8 cellular contexts compared by ENCODE assay signal in the genomic region with DNA sequence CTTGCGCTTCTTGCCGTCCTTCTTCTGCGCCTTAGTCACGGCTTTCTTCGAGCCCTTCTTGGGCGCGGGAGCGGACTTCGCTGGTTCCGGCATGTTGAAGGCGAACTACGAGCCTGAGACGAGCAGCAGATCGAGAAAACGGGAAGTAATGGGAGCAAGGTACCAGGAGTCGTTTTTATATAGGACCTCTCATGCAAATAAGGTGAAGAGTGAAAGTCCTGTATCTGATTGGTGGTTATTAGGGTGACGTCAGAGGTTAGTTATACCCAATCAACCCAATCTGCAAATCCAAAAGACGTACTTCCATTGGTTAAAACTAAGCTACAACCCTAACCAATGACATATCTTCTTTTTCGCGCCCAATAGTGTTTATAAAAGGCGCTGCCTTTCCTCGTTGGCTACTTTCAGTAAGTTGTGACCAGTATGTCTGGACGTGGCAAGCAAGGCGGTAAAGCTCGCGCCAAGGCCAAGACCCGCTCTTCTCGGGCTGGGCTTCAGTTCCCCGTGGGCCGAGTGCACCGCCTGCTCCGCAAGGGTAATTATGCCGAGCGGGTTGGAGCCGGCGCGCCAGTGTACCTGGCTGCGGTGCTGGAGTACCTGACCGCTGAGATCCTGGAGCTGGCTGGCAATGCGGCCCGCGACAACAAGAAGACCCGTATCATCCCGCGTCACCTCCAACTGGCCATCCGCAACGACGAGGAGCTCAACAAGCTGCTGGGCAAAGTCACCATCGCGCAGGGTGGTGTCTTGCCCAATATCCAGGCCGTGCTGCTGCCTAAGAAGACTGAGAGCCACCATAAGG.
DNase-seq lines count a peak whose midpoint lies in the region; ATAC-seq and TF ChIP-seq lines count a peak whose summit lies in the region.

No MANE protein-coding gene starts in this region.

- peak overlapping the region; percentile 86 for H3K9ac ChIP-seq in SK-N-SH

- peaks cover 39% of the 10 kb centered on the region for H3K79me2 ChIP-seq in SK-N-SH (ENCODE audit: insufficient read depth)

- peak overlapping the region; percentile 91 for H3K4me2 ChIP-seq in SK-N-SH

- peaks cover 34% of the 10 kb centered on the region for H3F3A ChIP-seq in SK-N-SH (replicated peaks; ENCODE audit: insufficient read depth)

- H3K27me3 ChIP-seq in SK-N-SH (ENCODE audit: insufficient read depth) (no peaks in the 10 kb centered on the region), ovary (no peaks in the 10 kb centered on the region)

- H3K4me3 Mint-ChIP-seq in activated naive CD8-positive, alpha-beta T cell treated with anti-CD3 and anti-CD28 coated beads, Interleukin-2, amount 50 U/mL, for 24 hours: no peak overlapping the region

- H3K4me3 ChIP-seq in GM12864 (ENCODE audit: low read depth, low read length): peak overlapping the region; percentile 88
- H3K4me3 ChIP-seq in NB4 (ENCODE audit: low read depth, low read length): peak overlapping the region; percentile 80
- peak overlapping the region; percentile 66 to 94 for H3K4me3 ChIP-seq in SK-N-SH (ENCODE audit: low read depth in 2 of 2, low read length in 1 of 2)
- peak overlapping the region; percentile 42 for H3K4me3 ChIP-seq in ovary

- peak overlapping the region; percentile 75; the same call in 1 of the 2 replicates for H2AFZ ChIP-seq in SK-N-SH (ENCODE audit: low read depth)

- H3K36me3 ChIP-seq in SK-N-SH (replicated peaks in 1 of 2; ENCODE audit: control insufficient read depth in 1 of 2, insufficient read depth in 2 of 2, low read length in 1 of 2) (peaks cover 0 to 3% of the 10 kb centered on the region in 2 experiments), ovary (no peaks in the 10 kb centered on the region)

- POLR2A ChIA-PET in SK-N-SH (lab: Yijun Ruan, JAX): interaction anchor here (0.6 to 5.4 kb wide), 47 partner anchors 8 to 1824 kb away, joined by 3 to 158 read pairs (median 6); a partner anchor contains a TSS

- peaks cover 3% of the 10 kb centered on the region for H3K36me3 Mint-ChIP-seq in activated naive CD8-positive, alpha-beta T cell treated with anti-CD3 and anti-CD28 coated beads, Interleukin-2, amount 50 U/mL, for 24 hours (ENCODE audit: low read depth)

- no peaks in the 10 kb centered on the region for H3K9me3 Mint-ChIP-seq in activated naive CD8-positive, alpha-beta T cell treated with anti-CD3 and anti-CD28 coated beads, Interleukin-2, amount 50 U/mL, for 24 hours

- H3K9me3 ChIP-seq in SK-N-SH (no peaks in the 10 kb centered on the region), ovary (no peaks in the 10 kb centered on the region)

- H3K9me2 ChIP-seq in SK-N-SH: no peaks in the 10 kb centered on the region

- TF ChIP-seq EP300 in SK-N-SH (IDR thresholded peaks at IDR 0.05; ENCODE audit: borderline replicate concordance in 1 of 2, low read depth in 1 of 2, low read length in 1 of 2): peak in 1 of 2 experiments; percentile 32; a peak in 1 of 4 replicates
- TF ChIP-seq EP300 in ovary (IDR thresholded peaks at IDR 0.05): no peak

- intact Hi-C loops in cardiac septum (cut with DNase I): loop anchor here (10.0 kb wide), 2 partner anchors 328 to 1122 kb away; partner anchors contain the start of gene ZNF184
- intact Hi-C loops in ovary (cut with DNase I): no loop called here

- DNase-seq in GM12864 (ENCODE audit: low read depth): peak; percentile 100
- DNase-seq in NB4 (ENCODE audit: low read depth): peak; percentile 100
- DNase-seq in SK-N-SH: peak; percentile 91
- DNase-seq in activated naive CD8-positive, alpha-beta T cell treated with anti-CD3 and anti-CD28 coated beads, Interleukin-2, amount 50 U/mL, for 24 hours: peak; percentile 83
- peak; percentile 88 for DNase-seq in cardiac septum (ENCODE audit: low spot score)
- peak; percentile 69 to 85 (median 78) for DNase-seq in ovary
- DNase-seq in ureter (ENCODE audit: low spot score): peak; percentile 86

- TF ChIP-seq POLR2A in NB4 (IDR thresholded peaks at IDR 0.05; ENCODE audit: extremely low read depth, insufficient read length) (peak; percentile 96), ovary (IDR thresholded peaks at IDR 0.05) (peak; percentile 82)

- CTCF ChIA-PET in SK-N-SH (lab: Yijun Ruan, JAX): interaction anchor here (0.7 to 2.3 kb wide), 6 partner anchors 14 to 748 kb away, joined by 3 to 6 read pairs (median 4); a partner anchor contains a TSS

- H4K20me1 ChIP-seq in SK-N-SH (ENCODE audit: insufficient read depth): no peaks in the 10 kb centered on the region

- H3K27me3 Mint-ChIP-seq in activated naive CD8-positive, alpha-beta T cell treated with anti-CD3 and anti-CD28 coated beads, Interleukin-2, amount 50 U/mL, for 24 hours: no peaks in the 10 kb centered on the region

- H3K4me1 ChIP-seq in SK-N-SH (ENCODE audit: control insufficient read depth in 1 of 2, insufficient read depth in 2 of 2, low read depth in 1 of 2, low read length in 1 of 2): peaks cover 0 to 8% of the 10 kb centered on the region in 2 experiments; a peak in 2 of 4 replicates
- H3K4me1 ChIP-seq in ovary (ENCODE audit: insufficient read depth): peaks cover 7% of the 10 kb centered on the region

- H3K27ac ChIP-seq in SK-N-SH (ENCODE audit: low read depth in 2 of 2, low read length in 1 of 2): peak overlapping the region; percentile 94 to 96
- H3K27ac ChIP-seq in ovary: peak overlapping the region; percentile 59 to 84

- TF ChIP-seq CTCF in GM12864 (IDR thresholded peaks at IDR 0.05; ENCODE audit: low read depth, low read length, missing control alignments) (no peak), NB4 (IDR thresholded peaks at IDR 0.05; ENCODE audit: low read depth, low read length) (no peak), SK-N-SH (IDR thresholded peaks at IDR 0.05) (no peak), ovary (IDR thresholded peaks at IDR 0.05) (peak in 1 of 3 donors; percentile 40)

- H3K27ac Mint-ChIP-seq in activated naive CD8-positive, alpha-beta T cell treated with anti-CD3 and anti-CD28 coated beads, Interleukin-2, amount 50 U/mL, for 24 hours: no peak overlapping the region

- ATAC-seq in HG02588 (IDR thresholded peaks at IDR 0.05; ENCODE audit: unreplicated experiment): peak; percentile 77
- peak; percentile 68 for ATAC-seq in activated naive CD8-positive, alpha-beta T cell treated with anti-CD3 and anti-CD28 coated beads, Interleukin-2, amount 50 U/mL, for 24 hours

- TF ChIP-seq RAD21 in SK-N-SH (IDR thresholded peaks at IDR 0.05; ENCODE audit: low read length): no peak

- WGBS in SK-N-SH (ENCODE audit: low lambda C conversion rate): 4% methylated on average over 32 of the region's 51 CpGs
- WGBS in ovary, 3 donors: 0 to 6% (median 2%) methylated on average over 47 to 51 of the region's 51 CpGs

- H3K4me1 Mint-ChIP-seq in activated naive CD8-positive, alpha-beta T cell treated with anti-CD3 and anti-CD28 coated beads, Interleukin-2, amount 50 U/mL, for 24 hours: peaks cover 19% of the 10 kb centered on the region

TF ChIP-seq in SK-N-SH, 30 proteins besides CTCF, POLR2A, EP300 and RAD21 (continues in another document):
- peak; percentile 47; the same call in 1 of the 2 replicates for TF ChIP-seq RCOR1 (IDR thresholded peaks at IDR 0.05; ENCODE audit: low read length)
- 0 out of 2 replicates have a peak, but pooled peaks have one; percentile 14 for TF ChIP-seq TCF12 (IDR thresholded peaks at IDR 0.05)
- no peak for TF ChIP-seq FOXJ3 (CRISPR knock-in tag; IDR thresholded peaks at IDR 0.05)
- TF ChIP-seq SMC3 (IDR thresholded peaks at IDR 0.05; ENCODE audit: low read depth, low read length): no peak
- TF ChIP-seq POLR2AphosphoS5 (IDR thresholded peaks at IDR 0.05; ENCODE audit: low read depth, low read length): peak; percentile 97
- TF ChIP-seq RXRA (IDR thresholded peaks at IDR 0.05; ENCODE audit: borderline replicate concordance, low read depth): no peak
- TF ChIP-seq CHD2 (IDR thresholded peaks at IDR 0.05; ENCODE audit: low read length, partially characterized antibody): peak; percentile 78
- TF ChIP-seq MAX (IDR thresholded peaks at IDR 0.05; ENCODE audit: low read depth): 0 out of 2 replicates have a peak, but pooled peaks have one; percentile 14
- TF ChIP-seq FOSL2 (IDR thresholded peaks at IDR 0.05; ENCODE audit: borderline replicate concordance, low read depth): no peak
- TF ChIP-seq YY1 (IDR thresholded peaks at IDR 0.05; ENCODE audit: low read depth): no peak
- no peak for TF ChIP-seq MXI1 (IDR thresholded peaks at IDR 0.05; ENCODE audit: low read depth, low read length)
- TF ChIP-seq, protein P1, sequence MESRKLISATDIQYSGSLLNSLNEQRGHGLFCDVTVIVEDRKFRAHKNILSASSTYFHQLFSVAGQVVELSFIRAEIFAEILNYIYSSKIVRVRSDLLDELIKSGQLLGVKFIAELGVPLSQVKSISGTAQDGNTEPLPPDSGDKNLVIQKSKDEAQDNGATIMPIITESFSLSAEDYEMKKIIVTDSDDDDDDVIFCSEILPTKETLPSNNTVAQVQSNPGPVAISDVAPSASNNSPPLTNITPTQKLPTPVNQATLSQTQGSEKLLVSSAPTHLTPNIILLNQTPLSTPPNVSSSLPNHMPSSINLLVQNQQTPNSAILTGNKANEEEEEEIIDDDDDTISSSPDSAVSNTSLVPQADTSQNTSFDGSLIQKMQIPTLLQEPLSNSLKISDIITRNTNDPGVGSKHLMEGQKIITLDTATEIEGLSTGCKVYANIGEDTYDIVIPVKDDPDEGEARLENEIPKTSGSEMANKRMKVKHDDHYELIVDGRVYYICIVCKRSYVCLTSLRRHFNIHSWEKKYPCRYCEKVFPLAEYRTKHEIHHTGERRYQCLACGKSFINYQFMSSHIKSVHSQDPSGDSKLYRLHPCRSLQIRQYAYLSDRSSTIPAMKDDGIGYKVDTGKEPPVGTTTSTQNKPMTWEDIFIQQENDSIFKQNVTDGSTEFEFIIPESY (IDR thresholded peaks at IDR 0.05; ENCODE audit: borderline replicate concordance, low read depth): no peak; the same call in none of the 2 replicates
- TF ChIP-seq JUND (IDR thresholded peaks at IDR 0.05): no peak
- no peak for TF ChIP-seq TEAD4 (IDR thresholded peaks at IDR 0.05; ENCODE audit: borderline replicate concordance, insufficient read depth)
- TF ChIP-seq FOXM1 (IDR thresholded peaks at IDR 0.05; ENCODE audit: low read depth): peak; percentile 44; the same call in 1 of the 2 replicates
- TF ChIP-seq ELF1 (IDR thresholded peaks at IDR 0.05): no peak; the same call in 1 of the 2 replicates
- TF ChIP-seq RFX5 (IDR thresholded peaks at IDR 0.05; ENCODE audit: low read length): no peak
- no peak for TF ChIP-seq GATA2 (CRISPR knock-in tag; IDR thresholded peaks at IDR 0.05)
- TF ChIP-seq SIN3A (IDR thresholded peaks at IDR 0.05; ENCODE audit: borderline replicate concordance, low read depth, low read length): peak; percentile 86

Comparison
In these comparisons a context has a peak if more than half of its experiments do, and no peak if none do; other contexts are left out.
1. Peak in every context shown above with its lines: DNase-seq, ATAC-seq, H3K4me3 ChIP-seq and H3K27ac ChIP-seq.